ENCODE assay signal across 17 cellular contexts in genomic region chr2:205086689-205087088, GRCh38.
"Had no signal": no experiment of that assay in that cellular context is flagged by ENCODE, and none has a peak within 500 bp of the region (broad histone marks: within the 10 kb centered on the region; RNA-seq: fewer than 3 reads in every experiment).

No MANE protein-coding gene starts in this region.

- H3K4me3 ChIP-seq: breast epithelium, heart left ventricle, left lung, psoas muscle, upper lobe of left lung had no signal

- DNase-seq: activated CD4-positive, alpha-beta T cell treated with anti-CD3 and anti-CD28 coated beads for 1 hour; activated CD4-positive, alpha-beta T cell treated with anti-CD3 and anti-CD28 coated beads, Interleukin-2, amount 50 U/mL, for 48 hours; activated effector memory CD4-positive, alpha-beta T cell treated with anti-CD3 and anti-CD28 coated beads, Interleukin-2, amount 50 U/mL, for 16 hours; activated T-cell treated with anti-CD3 and anti-CD28 coated beads, Interleukin-2, amount 50 U/mL, for 4 hours; endodermal cell; erythroblast; foreskin keratinocyte; heart left ventricle; left lung; psoas muscle; stimulated activated CD4-positive, alpha-beta T cell treated with anti-CD3 and anti-CD28 coated beads, Interleukin-12 subunit alpha, Interleukin-12 subunit beta, amount 100 ng/mL, for 4 hours; stimulated activated naive CD4-positive, alpha-beta T cell; substantia nigra; upper lobe of left lung had no signal

- FAIRE-seq: keratinocyte had no signal

- ATAC-seq: activated T-cell treated with anti-CD3 and anti-CD28 coated beads, Interleukin-2, amount 50 U/mL, for 4 hours; foreskin keratinocyte; heart left ventricle; left lung; psoas muscle; sciatic nerve had no signal
